Comparison of ENCODE assay signal across 1 cellular context in the genomic region with DNA sequence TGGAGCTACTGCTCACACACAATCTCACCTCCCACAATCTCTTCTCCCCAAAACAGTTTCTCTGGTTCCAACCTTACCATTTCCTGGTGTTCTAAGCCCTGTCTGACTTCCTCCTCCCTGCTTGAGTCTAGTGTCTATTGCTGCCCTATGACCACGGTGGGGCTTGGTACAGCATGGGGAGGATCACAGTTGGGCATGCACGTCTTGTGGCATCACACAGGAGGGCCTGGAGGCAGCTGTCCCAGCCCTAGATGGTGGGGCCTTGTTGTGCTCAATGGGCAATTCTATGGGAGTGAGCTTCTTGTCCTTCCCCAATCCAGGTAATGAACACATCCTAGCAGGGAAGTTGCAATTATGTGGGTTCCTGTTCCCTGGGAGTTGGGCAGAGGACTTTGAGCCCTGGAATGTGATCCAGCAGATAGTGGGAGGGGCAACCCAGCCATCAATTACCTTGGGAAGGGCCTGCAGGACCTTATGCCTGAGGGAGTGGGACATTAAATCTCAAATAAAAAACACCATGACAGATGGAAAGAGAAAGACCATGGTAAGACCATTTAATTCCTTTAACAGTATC.
TF ChIP-seq lines count a peak whose summit lies in the region.

No MANE protein-coding gene starts in this region.

TF ChIP-seq in HepG2, 621 proteins besides CTCF, POLR2A, EP300 and RAD21 (continued from another document):
- TF ChIP-seq, protein P1, sequence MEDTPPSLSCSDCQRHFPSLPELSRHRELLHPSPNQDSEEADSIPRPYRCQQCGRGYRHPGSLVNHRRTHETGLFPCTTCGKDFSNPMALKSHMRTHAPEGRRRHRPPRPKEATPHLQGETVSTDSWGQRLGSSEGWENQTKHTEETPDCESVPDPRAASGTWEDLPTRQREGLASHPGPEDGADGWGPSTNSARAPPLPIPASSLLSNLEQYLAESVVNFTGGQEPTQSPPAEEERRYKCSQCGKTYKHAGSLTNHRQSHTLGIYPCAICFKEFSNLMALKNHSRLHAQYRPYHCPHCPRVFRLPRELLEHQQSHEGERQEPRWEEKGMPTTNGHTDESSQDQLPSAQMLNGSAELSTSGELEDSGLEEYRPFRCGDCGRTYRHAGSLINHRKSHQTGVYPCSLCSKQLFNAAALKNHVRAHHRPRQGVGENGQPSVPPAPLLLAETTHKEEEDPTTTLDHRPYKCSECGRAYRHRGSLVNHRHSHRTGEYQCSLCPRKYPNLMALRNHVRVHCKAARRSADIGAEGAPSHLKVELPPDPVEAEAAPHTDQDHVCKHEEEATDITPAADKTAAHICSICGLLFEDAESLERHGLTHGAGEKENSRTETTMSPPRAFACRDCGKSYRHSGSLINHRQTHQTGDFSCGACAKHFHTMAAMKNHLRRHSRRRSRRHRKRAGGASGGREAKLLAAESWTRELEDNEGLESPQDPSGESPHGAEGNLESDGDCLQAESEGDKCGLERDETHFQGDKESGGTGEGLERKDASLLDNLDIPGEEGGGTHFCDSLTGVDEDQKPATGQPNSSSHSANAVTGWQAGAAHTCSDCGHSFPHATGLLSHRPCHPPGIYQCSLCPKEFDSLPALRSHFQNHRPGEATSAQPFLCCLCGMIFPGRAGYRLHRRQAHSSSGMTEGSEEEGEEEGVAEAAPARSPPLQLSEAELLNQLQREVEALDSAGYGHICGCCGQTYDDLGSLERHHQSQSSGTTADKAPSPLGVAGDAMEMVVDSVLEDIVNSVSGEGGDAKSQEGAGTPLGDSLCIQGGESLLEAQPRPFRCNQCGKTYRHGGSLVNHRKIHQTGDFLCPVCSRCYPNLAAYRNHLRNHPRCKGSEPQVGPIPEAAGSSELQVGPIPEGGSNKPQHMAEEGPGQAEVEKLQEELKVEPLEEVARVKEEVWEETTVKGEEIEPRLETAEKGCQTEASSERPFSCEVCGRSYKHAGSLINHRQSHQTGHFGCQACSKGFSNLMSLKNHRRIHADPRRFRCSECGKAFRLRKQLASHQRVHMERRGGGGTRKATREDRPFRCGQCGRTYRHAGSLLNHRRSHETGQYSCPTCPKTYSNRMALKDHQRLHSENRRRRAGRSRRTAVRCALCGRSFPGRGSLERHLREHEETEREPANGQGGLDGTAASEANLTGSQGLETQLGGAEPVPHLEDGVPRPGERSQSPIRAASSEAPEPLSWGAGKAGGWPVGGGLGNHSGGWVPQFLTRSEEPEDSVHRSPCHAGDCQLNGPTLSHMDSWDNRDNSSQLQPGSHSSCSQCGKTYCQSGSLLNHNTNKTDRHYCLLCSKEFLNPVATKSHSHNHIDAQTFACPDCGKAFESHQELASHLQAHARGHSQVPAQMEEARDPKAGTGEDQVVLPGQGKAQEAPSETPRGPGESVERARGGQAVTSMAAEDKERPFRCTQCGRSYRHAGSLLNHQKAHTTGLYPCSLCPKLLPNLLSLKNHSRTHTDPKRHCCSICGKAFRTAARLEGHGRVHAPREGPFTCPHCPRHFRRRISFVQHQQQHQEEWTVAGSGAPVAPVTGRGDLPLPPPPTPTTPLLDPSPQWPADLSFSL (CRISPR knock-in tag; IDR thresholded peaks at IDR 0.05), result no peak
- TF ChIP-seq ZNF766 (CRISPR knock-in tag; IDR thresholded peaks at IDR 0.05; ENCODE audit: borderline replicate concordance) (no peak), SOX6 (IDR thresholded peaks at IDR 0.05) (no peak), SOX6 (CRISPR knock-in tag; IDR thresholded peaks at IDR 0.05) (no peak)
- TF ChIP-seq, protein P2, sequence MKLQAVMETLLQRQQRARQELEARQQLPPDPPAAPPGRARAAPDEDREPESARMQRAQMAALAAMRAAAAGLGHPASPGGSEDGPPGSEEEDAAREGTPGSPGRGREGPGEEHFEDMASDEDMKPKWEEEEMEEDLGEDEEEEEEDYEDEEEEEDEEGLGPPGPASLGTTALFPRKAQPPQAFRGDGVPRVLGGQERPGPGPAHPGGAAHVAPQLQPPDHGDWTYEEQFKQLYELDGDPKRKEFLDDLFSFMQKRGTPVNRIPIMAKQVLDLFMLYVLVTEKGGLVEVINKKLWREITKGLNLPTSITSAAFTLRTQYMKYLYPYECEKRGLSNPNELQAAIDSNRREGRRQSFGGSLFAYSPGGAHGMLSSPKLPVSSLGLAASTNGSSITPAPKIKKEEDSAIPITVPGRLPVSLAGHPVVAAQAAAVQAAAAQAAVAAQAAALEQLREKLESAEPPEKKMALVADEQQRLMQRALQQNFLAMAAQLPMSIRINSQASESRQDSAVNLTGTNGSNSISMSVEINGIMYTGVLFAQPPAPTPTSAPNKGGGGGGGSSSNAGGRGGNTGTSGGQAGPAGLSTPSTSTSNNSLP (IDR thresholded peaks at IDR 0.05; ENCODE audit: low read depth, low read length), result 0 out of 2 replicates have a peak, but pooled peaks have one; percentile 25
